7 cellular contexts compared by ENCODE assay signal in genomic region chr10:75210193-75211006, GRCh38. TPM values are rescaled to one million over a fixed set of nuclear protein-coding genes. Genes with fewer than 3 reads are reported as not detected.
A peak's percentile ranks its signal among the peaks of the same experiment; 100 is the strongest.
DNase-seq lines count a peak whose midpoint lies in the region; ATAC-seq and TF ChIP-seq lines count a peak whose summit lies in the region.

Gene VDAC2, plus strand, starts transcription at chr10:75210796. Its CDS starts 363 bp downstream, at chr10:75211159.

- TF ChIP-seq CTCF in ascending aorta (IDR thresholded peaks at IDR 0.05) (no peak), retinal pigment epithelial cell (conservative IDR thresholded peaks at IDR 0.05; ENCODE audit: low read depth, low read length) (no peak)

- H3K9me3 Mint-ChIP-seq in T-helper 2 cell treated with Interferon-gamma antibody and Interleukin-4, amounts not matched to agents 5 μg/mL and 100 μg/mL, for 36 hours: no peaks in the 10 kb centered on the region

- DNase-seq in NCI-H146 treated with DMSO at 0.1 percent for 48 hours (lab: John Stamatoyannopoulos, UW; ENCODE audit: unreplicated experiment): peak; percentile 63
- peak; percentile 96 for DNase-seq in T-helper 2 cell treated with Interferon-gamma antibody and Interleukin-4, amounts not matched to agents 5 μg/mL and 100 μg/mL, for 36 hours (ENCODE audit: low spot score)
- peak; percentile 57 to 94 for DNase-seq in ascending aorta (ENCODE audit: low spot score in 2 of 2)
- peak; percentile 87 for DNase-seq in hepatic stellate cell (ENCODE audit: low spot score)
- DNase-seq in retinal pigment epithelial cell (ENCODE audit: low read depth): no peak

- ATAC-seq in GM18499 (IDR thresholded peaks at IDR 0.05; ENCODE audit: insufficient read depth, unreplicated experiment) (peak; percentile 72), HG02852 (IDR thresholded peaks at IDR 0.05; ENCODE audit: unreplicated experiment) (peak; percentile 81)

- peak within 1 kb of the TSS; percentile 84 to 94 for H3K4me3 ChIP-seq in ascending aorta
- H3K4me3 ChIP-seq in retinal pigment epithelial cell (ENCODE audit: low read length): peak within 1 kb of the TSS; percentile 96

- no peaks in the 10 kb centered on the region for H3K27me3 ChIP-seq in ascending aorta

- intact Hi-C loops in ascending aorta (cut with DNase I): loop anchor here (1.0 to 2.0 kb wide), 3 partner anchors 20 to 100 kb away; partner anchors contain the start of gene SAMD8

- peaks cover 31% of the 10 kb centered on the region for H3K4me1 Mint-ChIP-seq in T-helper 2 cell treated with Interferon-gamma antibody and Interleukin-4, amounts not matched to agents 5 μg/mL and 100 μg/mL, for 36 hours (ENCODE audit: low read depth)

- H3K4me1 ChIP-seq in ascending aorta: peaks cover 10 to 23% of the 10 kb centered on the region in 2 donors

- peak within 1 kb of the TSS; percentile 97 for H3K4me3 Mint-ChIP-seq in T-helper 2 cell treated with Interferon-gamma antibody and Interleukin-4, amounts not matched to agents 5 μg/mL and 100 μg/mL, for 36 hours

- H3K9me3 ChIP-seq in ascending aorta: no peaks in the 10 kb centered on the region

- H3K27ac ChIP-seq in ascending aorta: peak within 1 kb of the TSS; percentile 98 to 100

- H3K36me3 Mint-ChIP-seq in T-helper 2 cell treated with Interferon-gamma antibody and Interleukin-4, amounts not matched to agents 5 μg/mL and 100 μg/mL, for 36 hours (ENCODE audit: low read depth): peaks cover 33% of the 10 kb centered on the region

- peaks cover 30% of the 10 kb centered on the region in 2 donors for H3K36me3 ChIP-seq in ascending aorta

- H3K27me3 Mint-ChIP-seq in T-helper 2 cell treated with Interferon-gamma antibody and Interleukin-4, amounts not matched to agents 5 μg/mL and 100 μg/mL, for 36 hours (ENCODE audit: low read depth): no peaks in the 10 kb centered on the region

- peak within 1 kb of the TSS; percentile 100 for H3K27ac Mint-ChIP-seq in T-helper 2 cell treated with Interferon-gamma antibody and Interleukin-4, amounts not matched to agents 5 μg/mL and 100 μg/mL, for 36 hours

RNA-seq across cellular contexts. Expression of gene VDAC2, which starts in this region (rescaled TPM):
- 14.4 TPM for total RNA-seq in ascending aorta
